Comparison of ENCODE assay signal across 15 cellular contexts in the genomic region with DNA sequence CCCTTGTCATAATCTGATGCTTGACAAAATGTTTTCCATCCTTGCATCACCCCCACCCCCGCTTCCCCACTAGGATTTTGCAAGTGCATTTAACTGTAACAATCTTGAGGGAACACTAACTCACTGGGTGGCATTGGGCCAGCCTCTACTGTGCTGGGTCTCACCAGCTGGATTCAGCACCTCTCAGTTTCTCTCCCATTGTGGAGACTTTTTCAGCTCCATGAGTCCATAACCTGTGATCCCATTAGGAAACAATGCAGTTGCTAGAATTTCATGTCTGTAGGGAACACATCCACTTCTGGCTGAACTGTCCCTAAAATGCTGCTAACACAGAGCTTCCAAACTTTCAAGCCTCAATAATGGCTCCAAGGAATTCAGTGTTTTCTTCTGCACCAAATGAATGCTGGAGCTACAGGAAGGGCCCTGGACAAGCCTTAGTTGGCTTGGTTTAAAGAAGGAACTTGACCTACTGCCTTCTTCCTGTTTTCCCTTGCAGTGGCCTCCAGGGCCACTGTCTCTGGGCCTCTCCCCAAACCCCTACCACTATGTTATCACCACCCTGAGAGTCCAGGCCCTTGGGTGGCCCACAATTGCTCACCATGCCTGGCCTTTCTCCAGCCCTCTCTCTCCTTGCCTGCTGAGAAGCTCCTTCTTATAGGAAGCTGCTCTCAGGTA. TPM values are rescaled to one million over a fixed set of nuclear protein-coding genes. Genes with fewer than 3 reads are reported as not detected.
A peak's percentile ranks its signal among the peaks of the same experiment; 100 is the strongest.
DNase-seq lines count a peak whose midpoint lies in the region; ATAC-seq, FAIRE-seq and TF ChIP-seq lines count a peak whose summit lies in the region.
"Had no signal": no experiment of that assay in that cellular context is flagged by ENCODE, and none has a peak within 500 bp of the region (broad histone marks: within the 10 kb centered on the region; RNA-seq: fewer than 3 reads in every experiment).

No MANE protein-coding gene starts in this region.

- H3K4me1 ChIP-seq in Loucy (ENCODE audit: insufficient read depth, low read length, poor library complexity, severe bottlenecking) (no peaks in the 10 kb centered on the region), K562 (replicated peaks in 1 of 2; ENCODE audit: control insufficient read depth in 2 of 2, insufficient read depth in 2 of 2, low read length in 2 of 2) (no peaks in the 10 kb centered on the region; a peak in 1 of 5 replicates), stomach (peaks cover 0 to 14% (median 7%) of the 10 kb centered on the region in 4 donors)

- intact Hi-C loops in K562 (cut with micrococcal nuclease) (no loop called here), stomach (cut with DNase I; ENCODE audit: low total_unique reads) (no loop called here)

- 22% methylated on average over 1 of the region's 1 CpG for WGBS in K562 (ENCODE audit: insufficient coverage, low coverage, missing lambda C conversion rate)
- whole genome bisulfite sequencing in stomach, 5 donors, result 76 to 92% (median 79%) methylated on average over 1 of the region's 1 CpG

- no TSS peak for BruUV-seq in K562 (replicated peaks; lab: Mats Ljungman, UMichigan)

- H3F3A ChIP-seq in Loucy (ENCODE audit: low read depth), result no peaks in the 10 kb centered on the region

- ATAC-seq in K562 (no peak; the same call in 2 of the 3 replicates), left lobe of liver (peak; percentile 51), GM19023 (IDR thresholded peaks at IDR 0.05; ENCODE audit: unreplicated experiment) (no peak)

- H3K36me3 ChIP-seq in Loucy (ENCODE audit: insufficient read depth, low read length) (no peaks in the 10 kb centered on the region), K562 (ENCODE audit: control insufficient read depth, insufficient read depth, low read length) (no peaks in the 10 kb centered on the region), stomach (no peaks in the 10 kb centered on the region)
- H3K36me3 ChIP-seq: esophagus muscularis mucosa had no signal

- no peak for TF ChIP-seq POLR2A in K562 (conservative IDR thresholded peaks at IDR 0.05)
- TF ChIP-seq POLR2A in stomach (IDR thresholded peaks at IDR 0.05), result no peak

- H2AFZ ChIP-seq in Loucy (ENCODE audit: low read length), result peak overlapping the region; percentile 20; the same call in 1 of the 2 replicates
- no peak overlapping the region for H2AFZ ChIP-seq in K562 (ENCODE audit: low read depth, low read length)

- H3K9ac ChIP-seq in Loucy (ENCODE audit: low read depth, low read length, poor library complexity, severe bottlenecking) (no peak overlapping the region), K562 (ENCODE audit: insufficient read depth in 1 of 2, low read depth in 2 of 2, low read length in 2 of 2) (no peak overlapping the region)

- FAIRE-seq in K562 (lab: Jason Lieb, UNC), result no peak
- FAIRE-seq: H54 had no signal

- H3K9me2 ChIP-seq in Loucy (replicated peaks; ENCODE audit: low read depth, low read length), result no peaks in the 10 kb centered on the region

- CTCF ChIA-PET in K562 (lab: Yijun Ruan, JAX; ENCODE audit: low intra/inter-chr PET ratio), result no interaction called here

- POLR2A ChIA-PET in K562 (lab: Yijun Ruan, JAX), result interaction anchor here (0.7 to 0.8 kb wide), 2 partner anchors 39 to 193 kb away, joined by 3 read pairs; no protein-coding TSS in a partner anchor

- no peak for TF ChIP-seq RAD21 in K562 (CRISPR knock-in tag; conservative IDR thresholded peaks at IDR 0.05 in 1 of 2, IDR thresholded peaks at IDR 0.05 in 1 of 2)

- in situ Hi-C loops in K562 (cut with MboI), result no loop called here

- H3K4me2 ChIP-seq in Loucy (ENCODE audit: low read depth, low read length, poor library complexity, severe bottlenecking) (no peak overlapping the region), K562 (ENCODE audit: insufficient read depth, low read length) (no peak overlapping the region)

- H3K27ac ChIP-seq in K562 (ENCODE audit: extremely low read depth, low read depth, low read length) (no peak overlapping the region), stomach (peak overlapping the region in 1 of 5 donors; percentile 13)
- H3K27ac ChIP-seq: C4-2B had no signal

- H3K27me3 ChIP-seq in Loucy (ENCODE audit: insufficient read depth, low read length, poor library complexity, severe bottlenecking) (no peaks in the 10 kb centered on the region), K562 (ENCODE audit: control insufficient read depth in 2 of 2, insufficient read depth in 2 of 2, low read length in 2 of 2) (peaks cover 3 to 12% of the 10 kb centered on the region in 2 experiments; a peak in 4 of 5 replicates), stomach (no peaks in the 10 kb centered on the region)
- H3K27me3 ChIP-seq: esophagus muscularis mucosa had no signal

- TF ChIP-seq EP300 in K562 (IDR thresholded peaks at IDR 0.05; ENCODE audit: low read length), result no peak
- no peak for TF ChIP-seq EP300 in stomach (IDR thresholded peaks at IDR 0.05)

- H3K9me1 ChIP-seq in K562 (ENCODE audit: control insufficient read depth, insufficient read depth, low read length), result no peaks in the 10 kb centered on the region

- H3K4me3 ChIP-seq in Loucy (ENCODE audit: low read length, poor library complexity, severe bottlenecking) (no peak overlapping the region), K562 (no peak overlapping the region), stomach (no peak overlapping the region)
- H3K4me3 ChIP-seq: esophagus muscularis mucosa had no signal

- H3K9me3 ChIP-seq in Loucy (ENCODE audit: insufficient read depth, low read depth, low read length) (no peaks in the 10 kb centered on the region), K562 (replicated peaks; ENCODE audit: control insufficient read depth, insufficient read depth, low read depth, low read length) (no peaks in the 10 kb centered on the region), stomach (no peaks in the 10 kb centered on the region)
- H3K9me3 ChIP-seq: esophagus muscularis mucosa had no signal

- H4K20me1 ChIP-seq in Loucy (ENCODE audit: insufficient read depth, low read length, poor library complexity, severe bottlenecking) (no peaks in the 10 kb centered on the region), K562 (replicated peaks; ENCODE audit: control insufficient read depth, insufficient read depth, low read length) (no peaks in the 10 kb centered on the region; the same call in 1 of the 2 replicates)

- no peak for DNase-seq in K562 (ENCODE audit: extremely low read depth in 1 of 4, low spot score in 3 of 4)
- no peak for DNase-seq in left lobe of liver (ENCODE audit: low spot score)
- peak; percentile 31 for DNase-seq in stomach
- no peak for DNase-seq in HK-2 (ENCODE audit: unreplicated experiment)
- DNase-seq in KG1 (lab: John Stamatoyannopoulos, UW), result no peak
- DNase-seq in AG20443 (ENCODE audit: low spot score), result no peak
- DNase-seq: activated CD4-positive, alpha-beta T cell treated with anti-CD3 and anti-CD28 coated beads for 1 hour; MM.1S; stimulated activated naive CD4-positive, alpha-beta T cell had no signal

- H3K79me2 ChIP-seq in Loucy (ENCODE audit: insufficient read depth, low read length) (no peaks in the 10 kb centered on the region), K562 (ENCODE audit: control insufficient read depth, insufficient read depth, low read length) (no peaks in the 10 kb centered on the region)

- no peak for TF ChIP-seq CTCF in Loucy (conservative IDR thresholded peaks at IDR 0.05; ENCODE audit: low read length)
- no peak for TF ChIP-seq CTCF in K562 (IDR thresholded peaks at IDR 0.05 in 2 of 3, conservative IDR thresholded peaks at IDR 0.05 in 1 of 3; ENCODE audit: insufficient read depth in 2 of 3, low read depth in 1 of 3, low read length in 3 of 3)
- no peak for TF ChIP-seq CTCF in stomach (IDR thresholded peaks at IDR 0.05)

RNA-seq across cellular contexts. Expression of a gene that starts 15.6 kb away (rescaled TPM):
- total RNA-seq in K562 (2011; cell fraction: chromatin; rRNA removed; ENCODE audit: low replicate concordance), result not detected in 2 replicates
- not detected in 2 replicates for total RNA-seq in K562 (2011; cell fraction: nucleolus; rRNA removed)
- not detected in 2 replicates for total RNA-seq in K562 (2011; cell fraction: nucleoplasm; rRNA removed)
- total RNA-seq in K562 (2014; rRNA removed) (0.16 TPM in 1 of 2 replicates, not detected in the other), K562 (2014; rRNA removed; fragmentation: Illumina TruSeq; extraction: Trizol) (0.35 TPM in 1 of 2 replicates, not detected in the other), K562 (2015; rRNA removed; fragmentation: Illumina TruSeq; extraction: Trizol) (0.18 TPM in 1 of 2 replicates, not detected in the other), K562 (2021) (0.44 and 1.6 TPM in 2 replicates), left lobe of liver (not detected), stomach (under 1 TPM in 1 of 5 donors, not detected in 4; 0.18 TPM)
- polyA plus RNA-seq in K562 (2011; rRNA removed) (0.03 and 0.50 TPM in 2 replicates), K562 (2014; fragmentation: Illumina TruSeq; extraction: Trizol) (0.16 and 0.43 TPM in 2 replicates), K562 (2014; fragmentation: Nextera tagmentation; extraction: Ambion mirVana) (under 1 TPM; 0.55 to 0.63 TPM), K562 (2014; rRNA removed) (not detected in 2 replicates), stomach (1 to 10 TPM in 1 of 3 donors, under 1 TPM in 1, not detected in 1; 0.35 to 2.7 TPM)
- polyA plus RNA-seq in K562 (2011; cell fraction: cytosol; rRNA removed), result not detected in 2 replicates
- 0.27 TPM in 1 of 2 replicates, not detected in the other for polyA plus RNA-seq in K562 (2011; cell fraction: nucleus; rRNA removed)
- 0.21 and 1.1 TPM in 2 replicates for polyA plus RNA-seq in K562 (2012)
- polyA minus RNA-seq in K562 (2011; rRNA and poly(A)+ RNA removed), result not detected in 2 replicates
- polyA minus RNA-seq in K562 (2011; cell fraction: cytosol; rRNA and poly(A)+ RNA removed), result not detected in 2 replicates
- 0.40 TPM in 1 of 2 replicates, not detected in the other for polyA minus RNA-seq in K562 (2011; cell fraction: nucleus; rRNA and poly(A)+ RNA removed)
- total RNA-seq: renal cortical epithelial cell had no signal

RNA-seq across cellular contexts. Expression of a gene that starts 18.7 kb away (rescaled TPM):
- 0.12 and 0.32 TPM in 2 replicates for total RNA-seq in K562 (2011; cell fraction: chromatin; rRNA removed; ENCODE audit: low replicate concordance)
- total RNA-seq in K562 (2011; cell fraction: nucleolus; rRNA removed), result 0.13 and 0.33 TPM in 2 replicates
- total RNA-seq in K562 (2011; cell fraction: nucleoplasm; rRNA removed), result 0.22 TPM in 1 of 2 replicates, not detected in the other
- total RNA-seq in K562 (2014; rRNA removed), result 0.05 and 0.33 TPM in 2 replicates
- 0.19 and 0.22 TPM in 2 replicates for total RNA-seq in K562 (2014; rRNA removed; fragmentation: Illumina TruSeq; extraction: Trizol)
- 0.19 and 0.33 TPM in 2 replicates for total RNA-seq in K562 (2015; rRNA removed; fragmentation: Illumina TruSeq; extraction: Trizol)
- total RNA-seq in K562 (2021), result 0.18 and 0.31 TPM in 2 replicates
- 0.21 and 0.23 TPM in 2 replicates for polyA plus RNA-seq in K562 (2011; rRNA removed)
- polyA plus RNA-seq in K562 (2011; cell fraction: cytosol; rRNA removed), result 0.09 and 0.10 TPM in 2 replicates
- polyA plus RNA-seq in K562 (2011; cell fraction: nucleus; rRNA removed), result 0.31 and 0.36 TPM in 2 replicates
- polyA plus RNA-seq in K562 (2012), result 0.17 and 0.65 TPM in 2 replicates
- 0.21 and 0.22 TPM in 2 replicates for polyA plus RNA-seq in K562 (2014; fragmentation: Illumina TruSeq; extraction: Trizol)
- polyA plus RNA-seq in K562 (2014; fragmentation: Nextera tagmentation; extraction: Ambion mirVana), result under 1 TPM; 0.07 to 0.10 TPM
- 0.05 and 0.77 TPM in 2 replicates for polyA plus RNA-seq in K562 (2014; rRNA removed)
- polyA minus RNA-seq in K562 (2011; rRNA and poly(A)+ RNA removed), result 0.21 and 0.42 TPM in 2 replicates
- not detected in 2 replicates for polyA minus RNA-seq in K562 (2011; cell fraction: cytosol; rRNA and poly(A)+ RNA removed)
- polyA minus RNA-seq in K562 (2011; cell fraction: nucleus; rRNA and poly(A)+ RNA removed), result 0.22 and 0.40 TPM in 2 replicates
- 0.60 TPM for total RNA-seq in left lobe of liver
- 1 to 10 TPM in 4 of 5 donors, not detected in 1; 1.7 to 8.7 (median 2.1) TPM for total RNA-seq in stomach
- under 1 TPM; 0.23 to 0.50 (median 0.31) TPM for polyA plus RNA-seq in stomach
- total RNA-seq: renal cortical epithelial cell had no signal
